Comparison of ENCODE assay signal across 1 cellular context in the genomic region with DNA sequence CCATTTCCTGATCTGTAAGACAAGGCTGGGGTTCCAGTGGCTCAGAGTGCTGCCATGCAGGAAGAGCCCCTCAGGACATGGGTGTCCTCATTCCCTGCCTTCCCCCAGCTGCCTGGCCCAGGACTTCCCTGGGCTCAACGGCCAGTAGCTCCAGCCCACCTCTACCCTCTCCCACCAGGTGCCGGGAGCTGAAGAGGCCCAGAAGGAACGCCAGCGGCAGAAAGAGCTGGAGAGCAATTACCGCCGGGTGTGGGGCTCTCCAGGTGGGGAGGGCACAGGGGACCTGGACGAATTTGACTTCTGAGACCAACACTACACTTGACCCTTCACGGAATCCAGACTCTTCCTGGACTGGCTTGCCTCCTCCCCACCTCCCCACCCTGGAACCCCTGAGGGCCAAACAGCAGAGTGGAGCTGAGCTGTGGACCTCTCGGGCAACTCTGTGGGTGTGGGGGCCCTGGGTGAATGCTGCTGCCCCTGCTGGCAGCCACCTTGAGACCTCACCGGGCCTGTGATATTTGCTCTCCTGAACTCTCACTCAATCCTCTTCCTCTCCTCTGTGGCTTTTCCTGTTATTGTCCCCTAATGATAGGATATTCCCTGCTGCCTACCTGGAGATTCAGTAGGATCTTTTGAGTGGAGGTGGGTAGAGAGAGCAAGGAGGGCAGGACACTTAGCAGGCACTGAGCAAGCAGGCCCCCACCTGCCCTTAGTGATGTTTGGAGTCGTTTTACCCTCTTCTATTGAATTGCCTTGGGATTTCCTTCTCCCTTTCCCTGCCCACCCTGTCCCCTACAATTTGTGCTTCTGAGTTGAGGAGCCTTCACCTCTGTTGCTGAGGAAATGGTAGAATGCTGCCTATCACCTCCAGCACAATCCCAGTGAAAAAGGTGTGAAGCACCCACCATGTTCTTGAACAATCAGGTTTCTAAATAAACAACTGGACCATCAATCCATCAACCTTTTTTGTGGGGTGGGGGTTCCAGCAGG.
TF ChIP-seq lines count a peak whose summit lies in the region.

No MANE protein-coding gene starts in this region.

TF ChIP-seq in HepG2, 621 proteins besides CTCF, POLR2A, EP300 and RAD21:
- TF ChIP-seq ZNF235 (CRISPR knock-in tag; IDR thresholded peaks at IDR 0.05; ENCODE audit: borderline replicate concordance), result no peak
- TF ChIP-seq HOXA9 (CRISPR knock-in tag; IDR thresholded peaks at IDR 0.05; ENCODE audit: borderline replicate concordance), result no peak
- TF ChIP-seq, protein P1, sequence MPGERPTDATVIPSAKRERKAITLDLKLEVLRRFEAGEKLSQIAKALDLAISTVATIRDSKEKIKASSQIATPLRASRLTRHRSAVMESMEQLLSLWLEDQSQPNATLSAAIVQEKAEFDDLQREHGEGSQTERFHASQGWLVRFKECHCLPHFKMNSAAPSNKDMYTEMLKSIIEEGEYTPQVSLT (CRISPR knock-in tag; IDR thresholded peaks at IDR 0.05; ENCODE audit: borderline replicate concordance, low read depth), result no peak
- TF ChIP-seq PAX8 (CRISPR knock-in tag; IDR thresholded peaks at IDR 0.05; ENCODE audit: borderline replicate concordance), result no peak
- no peak for TF ChIP-seq ZNF652 (CRISPR knock-in tag; IDR thresholded peaks at IDR 0.05; ENCODE audit: borderline replicate concordance, low read depth)
- TF ChIP-seq, protein P2, sequence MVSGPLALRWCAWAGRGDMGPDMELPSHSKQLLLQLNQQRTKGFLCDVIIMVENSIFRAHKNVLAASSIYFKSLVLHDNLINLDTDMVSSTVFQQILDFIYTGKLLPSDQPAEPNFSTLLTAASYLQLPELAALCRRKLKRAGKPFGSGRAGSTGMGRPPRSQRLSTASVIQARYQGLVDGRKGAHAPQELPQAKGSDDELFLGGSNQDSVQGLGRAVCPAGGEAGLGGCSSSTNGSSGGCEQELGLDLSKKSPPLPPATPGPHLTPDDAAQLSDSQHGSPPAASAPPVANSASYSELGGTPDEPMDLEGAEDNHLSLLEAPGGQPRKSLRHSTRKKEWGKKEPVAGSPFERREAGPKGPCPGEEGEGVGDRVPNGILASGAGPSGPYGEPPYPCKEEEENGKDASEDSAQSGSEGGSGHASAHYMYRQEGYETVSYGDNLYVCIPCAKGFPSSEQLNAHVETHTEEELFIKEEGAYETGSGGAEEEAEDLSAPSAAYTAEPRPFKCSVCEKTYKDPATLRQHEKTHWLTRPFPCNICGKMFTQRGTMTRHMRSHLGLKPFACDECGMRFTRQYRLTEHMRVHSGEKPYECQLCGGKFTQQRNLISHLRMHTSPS (CRISPR knock-in tag; IDR thresholded peaks at IDR 0.05; ENCODE audit: low read depth), result no peak
- TF ChIP-seq ZNF850 (CRISPR knock-in tag; conservative IDR thresholded peaks at IDR 0.05), result no peak
- TF ChIP-seq AGO2 (optimal IDR thresholded peaks at IDR 0.05; ENCODE audit: low read depth, low read length), result no peak
- no peak for TF ChIP-seq RORA (CRISPR knock-in tag; IDR thresholded peaks at IDR 0.05)
- TF ChIP-seq, protein P3, sequence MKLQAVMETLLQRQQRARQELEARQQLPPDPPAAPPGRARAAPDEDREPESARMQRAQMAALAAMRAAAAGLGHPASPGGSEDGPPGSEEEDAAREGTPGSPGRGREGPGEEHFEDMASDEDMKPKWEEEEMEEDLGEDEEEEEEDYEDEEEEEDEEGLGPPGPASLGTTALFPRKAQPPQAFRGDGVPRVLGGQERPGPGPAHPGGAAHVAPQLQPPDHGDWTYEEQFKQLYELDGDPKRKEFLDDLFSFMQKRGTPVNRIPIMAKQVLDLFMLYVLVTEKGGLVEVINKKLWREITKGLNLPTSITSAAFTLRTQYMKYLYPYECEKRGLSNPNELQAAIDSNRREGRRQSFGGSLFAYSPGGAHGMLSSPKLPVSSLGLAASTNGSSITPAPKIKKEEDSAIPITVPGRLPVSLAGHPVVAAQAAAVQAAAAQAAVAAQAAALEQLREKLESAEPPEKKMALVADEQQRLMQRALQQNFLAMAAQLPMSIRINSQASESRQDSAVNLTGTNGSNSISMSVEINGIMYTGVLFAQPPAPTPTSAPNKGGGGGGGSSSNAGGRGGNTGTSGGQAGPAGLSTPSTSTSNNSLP (IDR thresholded peaks at IDR 0.05; ENCODE audit: low read depth, low read length), result no peak
TF ChIP-seq in HepG2: peak in this region for 0.
